In genomic region chr17:58082870-58083490, GRCh38 we compare ENCODE assay signal across 8 cellular contexts. TPM values are rescaled to one million over a fixed set of nuclear protein-coding genes. Genes with fewer than 3 reads are reported as not detected.
A peak's percentile ranks its signal among the peaks of the same experiment; 100 is the strongest.
DNase-seq lines count a peak whose midpoint lies in the region; ATAC-seq and TF ChIP-seq lines count a peak whose summit lies in the region.

DYNLL2 (plus strand) TSS chr17:58083419; CDS start chr17:58087091, 3,672 bp downstream.

- H4K20me1 ChIP-seq in hepatocyte (ENCODE audit: insufficient read depth, poor library complexity, severe bottlenecking) = peaks cover 45% of the 10 kb centered on the region

- peak; percentile 77 to 91 for DNase-seq in NCI-H1930 (lab: John Stamatoyannopoulos, UW)
- DNase-seq in T-helper 9 cell = peak; percentile 82
- DNase-seq in astrocyte of the cerebellum (ENCODE audit: low read depth) = peak; percentile 67
- DNase-seq in hepatocyte (ENCODE audit: low spot score) = peak; percentile 96
- DNase-seq in renal cortical epithelial cell (ENCODE audit: low read depth) = peak; percentile 52
- peak; percentile 96 to 97 for DNase-seq in aorta

- ATAC-seq in HG02938 (IDR thresholded peaks at IDR 0.05; ENCODE audit: unreplicated experiment) (peak; percentile 49), aorta (ENCODE audit: low FRiP score) (peak; percentile 94)

- intact Hi-C loops in aorta (cut with DNase I) = loop anchor here in 1 of 2 donors (2.0 kb wide), 2 partner anchors 74 to 232 kb away; partner anchors contain the start of gene MRPS23

- no peaks in the 10 kb centered on the region for H3K27me3 ChIP-seq in hepatocyte
- H3K27me3 ChIP-seq in aorta (ENCODE audit: control insufficient read depth in 1 of 2, insufficient read depth in 2 of 2, low read length in 1 of 2) = no peaks in the 10 kb centered on the region

- TF ChIP-seq CTCF in astrocyte of the cerebellum (IDR thresholded peaks at IDR 0.05; ENCODE audit: low read depth, low read length, missing control alignments) (no peak), hepatocyte (IDR thresholded peaks at IDR 0.05; ENCODE audit: poor library complexity) (no peak)

- H3K9me2 ChIP-seq in hepatocyte (replicated peaks; ENCODE audit: insufficient read depth) = no peaks in the 10 kb centered on the region

- 0% methylated on average over 1 of the region's 45 CpGs for WGBS in hepatocyte (ENCODE audit: low lambda C conversion rate, missing lambda C conversion rate)
- 0% methylated on average over 8 to 45 of the region's 45 CpGs for WGBS in aorta, 2 donors

- H2AFZ ChIP-seq in hepatocyte = peak within 1 kb of the TSS; percentile 84

- H3K27ac ChIP-seq in hepatocyte (peak within 1 kb of the TSS; percentile 96), aorta (ENCODE audit: low read depth in 1 of 2, low read length in 2 of 2) (peak within 1 kb of the TSS; percentile 88 to 98)

- H3K4me1 ChIP-seq in hepatocyte (ENCODE audit: insufficient read depth) (peaks cover 34% of the 10 kb centered on the region), aorta (ENCODE audit: control insufficient read depth in 1 of 2, insufficient read depth in 2 of 2, low read length in 2 of 2) (peaks cover 3% of the 10 kb centered on the region in 2 donors)

- in situ Hi-C loops in astrocyte of the cerebellum (cut with HindIII; ENCODE audit: low sequenced_read_pairs) = no loop called here

- peak within 1 kb of the TSS; percentile 56 for H3K4me3 ChIP-seq in astrocyte of the cerebellum (ENCODE audit: low read depth, low read length)
- peak within 1 kb of the TSS; percentile 99 for H3K4me3 ChIP-seq in hepatocyte
- H3K4me3 ChIP-seq in aorta (ENCODE audit: low read length in 2 of 2) = peak within 1 kb of the TSS; percentile 94 to 98

- H3K79me2 ChIP-seq in hepatocyte = peaks cover 47% of the 10 kb centered on the region

- peak; percentile 83 for TF ChIP-seq POLR2A in GM15510 (IDR thresholded peaks at IDR 0.05; ENCODE audit: borderline replicate concordance, extremely low read depth, insufficient read length)

- H3K9me3 ChIP-seq in hepatocyte (ENCODE audit: low read depth) (no peaks in the 10 kb centered on the region), aorta (ENCODE audit: control insufficient read depth, low read length) (no peaks in the 10 kb centered on the region)

- peak within 1 kb of the TSS; percentile 89 for H3K4me2 ChIP-seq in hepatocyte

- H3K36me3 ChIP-seq in hepatocyte (replicated peaks; ENCODE audit: insufficient read depth, low read depth) = no peaks in the 10 kb centered on the region
- H3K36me3 ChIP-seq in aorta (ENCODE audit: control insufficient read depth in 1 of 2, insufficient read depth in 2 of 2, low read length in 1 of 2) = peaks cover 0 to 2% of the 10 kb centered on the region in 2 donors

RNA-seq across cellular contexts. Expression of gene DYNLL2, which starts in this region (rescaled TPM):
- total RNA-seq in hepatocyte (19.0 and 23.2 TPM in 2 replicates), renal cortical epithelial cell (10.4 and 20.7 TPM in 2 replicates), aorta (10 to 100 TPM; 29.3 to 35.7 TPM)
- polyA plus RNA-seq in hepatocyte (2.2 and 2.7 TPM in 2 replicates), aorta (10 to 100 TPM; 17.5 to 56.0 TPM)

Comparison
In these comparisons a context has a peak if more than half of its experiments do, and no peak if none do; other contexts are left out.
1. Peak in every context shown above with its lines: DNase-seq, ATAC-seq, H3K4me3 ChIP-seq and H3K27ac ChIP-seq.